In the genomic region with DNA sequence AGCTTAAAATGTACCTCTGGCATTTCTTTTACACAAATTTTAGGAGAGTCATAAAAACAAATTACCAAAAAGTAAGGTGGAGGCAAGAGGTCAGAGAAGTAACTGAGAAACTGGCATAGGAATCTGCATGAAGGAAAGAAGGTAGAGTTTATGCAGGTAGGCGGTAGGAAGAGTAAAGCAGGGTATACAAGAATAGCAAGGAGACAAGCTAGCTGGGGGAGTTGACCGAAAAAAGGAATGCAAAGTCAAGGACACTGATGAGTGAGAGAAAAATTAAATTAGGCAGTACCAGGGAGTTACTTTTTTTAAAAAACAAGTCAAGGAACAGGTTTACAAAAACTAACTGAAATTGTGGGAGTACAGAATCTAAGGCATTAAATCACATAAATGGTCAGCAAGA, we compare ENCODE assay signal across 1 cellular context.
TF ChIP-seq lines count a peak whose summit lies in the region.

No MANE protein-coding gene starts in this region.

TF ChIP-seq in HepG2, 621 proteins besides CTCF, POLR2A, EP300 and RAD21:
- TF ChIP-seq RBM22 (optimal IDR thresholded peaks at IDR 0.05; ENCODE audit: low read length) (peak; percentile 28), ZNF501 (CRISPR knock-in tag; IDR thresholded peaks at IDR 0.05) (no peak), ZNF263 (CRISPR knock-in tag; IDR thresholded peaks at IDR 0.05) (no peak), ZNF446 (CRISPR knock-in tag; IDR thresholded peaks at IDR 0.05) (no peak)
TF ChIP-seq in HepG2: peak in this region for 1.
